8 cellular contexts compared by ENCODE assay signal in genomic region chr6:43773981-43774775, GRCh38. TPM values are rescaled to one million over a fixed set of nuclear protein-coding genes. Genes with fewer than 3 reads are reported as not detected.
DNase-seq lines count a peak whose midpoint lies in the region; ATAC-seq, FAIRE-seq and TF ChIP-seq lines count a peak whose summit lies in the region.

No MANE protein-coding gene starts in this region.

- WGBS in right lobe of liver (ENCODE audit: insufficient coverage, low coverage, low lambda C conversion rate, missing lambda C conversion rate) = 25% methylated on average over 11 of the region's 12 CpGs

- no peaks in the 10 kb centered on the region for H3K27me3 ChIP-seq in right lobe of liver

- ATAC-seq in right lobe of liver (no peak), GM21529 (IDR thresholded peaks at IDR 0.05; ENCODE audit: unreplicated experiment) (no peak)

- no peaks in the 10 kb centered on the region for H3K9me3 ChIP-seq in right lobe of liver

- intact Hi-C loops in activated naive CD4-positive, alpha-beta T cell treated with anti-CD3 and anti-CD28 coated beads for 36 hours (cut with micrococcal nuclease) = loop anchor here (1.0 kb wide), 6 partner anchors 50 to 491 kb away; partner anchors contain the start of gene NFKBIE
- intact Hi-C loops in right lobe of liver (cut with DNase I) = loop anchor here (5.0 to 10.0 kb wide), 2 partner anchors 51 to 308 kb away; no protein-coding TSS in a partner anchor

- no peaks in the 10 kb centered on the region for H3K9me3 Mint-ChIP-seq in activated naive CD4-positive, alpha-beta T cell treated with anti-CD3 and anti-CD28 coated beads for 36 hours
- H3K9me3 Mint-ChIP-seq in type B pancreatic cell = no peaks in the 10 kb centered on the region

- H3K27me3 Mint-ChIP-seq in activated naive CD4-positive, alpha-beta T cell treated with anti-CD3 and anti-CD28 coated beads for 36 hours (ENCODE audit: low read depth) = no peaks in the 10 kb centered on the region
- peaks cover 4% of the 10 kb centered on the region for H3K27me3 Mint-ChIP-seq in type B pancreatic cell

- H3K27ac Mint-ChIP-seq in activated naive CD4-positive, alpha-beta T cell treated with anti-CD3 and anti-CD28 coated beads for 36 hours = no peak overlapping the region
- H3K27ac Mint-ChIP-seq in type B pancreatic cell = peak overlapping the region; percentile 74

- peak overlapping the region; percentile 92 to 96 (median 94) for H3K27ac ChIP-seq in right lobe of liver

- peaks cover 0 to 32% (median 28%) of the 10 kb centered on the region in 4 donors for H3K36me3 ChIP-seq in right lobe of liver

- peak overlapping the region; percentile 91 for H3K4me3 Mint-ChIP-seq in activated naive CD4-positive, alpha-beta T cell treated with anti-CD3 and anti-CD28 coated beads for 36 hours
- peak overlapping the region; percentile 96 for H3K4me3 Mint-ChIP-seq in type B pancreatic cell

- no peak for FAIRE-seq in GM12892 (lab: Jason Lieb, UNC)

- in situ Hi-C loops in astrocyte of the cerebellum (cut with HindIII; ENCODE audit: low sequenced_read_pairs) = no loop called here

- peaks cover 0 to 33% (median 7%) of the 10 kb centered on the region in 4 donors for H3K4me1 ChIP-seq in right lobe of liver

- H3K4me1 Mint-ChIP-seq in activated naive CD4-positive, alpha-beta T cell treated with anti-CD3 and anti-CD28 coated beads for 36 hours (ENCODE audit: low read depth) = peaks cover 29% of the 10 kb centered on the region
- peaks cover 33% of the 10 kb centered on the region for H3K4me1 Mint-ChIP-seq in type B pancreatic cell (ENCODE audit: unreplicated experiment)

- peaks cover 34% of the 10 kb centered on the region for H3K36me3 Mint-ChIP-seq in activated naive CD4-positive, alpha-beta T cell treated with anti-CD3 and anti-CD28 coated beads for 36 hours (ENCODE audit: low read depth)
- peaks cover 14% of the 10 kb centered on the region for H3K36me3 Mint-ChIP-seq in type B pancreatic cell

- no peak for DNase-seq in activated naive CD4-positive, alpha-beta T cell treated with anti-CD3 and anti-CD28 coated beads for 36 hours
- DNase-seq in activated naive CD4-positive, alpha-beta T cell treated with anti-CD3 and anti-CD28 coated beads, Interleukin-2, amount 50 U/mL, for 16 hours = no peak
- DNase-seq in astrocyte of the cerebellum (ENCODE audit: low read depth) (no peak), right lobe of liver (no peak), type B pancreatic cell (ENCODE audit: extremely low spot score, unreplicated experiment) (no peak), GM12892 (ENCODE audit: insufficient read length) (no peak), NCI-H345 (lab: John Stamatoyannopoulos, UW) (no peak)

- H3K4me3 ChIP-seq in astrocyte of the cerebellum (ENCODE audit: low read depth, low read length) (peak overlapping the region; percentile 87), right lobe of liver (peak overlapping the region; percentile 65 to 98 (median 93))

- CTCF ChIA-PET in activated naive CD4-positive, alpha-beta T cell treated with anti-CD3 and anti-CD28 coated beads for 36 hours (lab: Charles Lee) = interaction anchor here (0.7 to 3.5 kb wide), 24 partner anchors 8 to 442 kb away, joined by 3 to 28 read pairs (median 3); partner anchors contain the start of gene MYMX

- peak; percentile 20 for TF ChIP-seq POLR2A in right lobe of liver (IDR thresholded peaks at IDR 0.05)
- no peak for TF ChIP-seq POLR2A in GM12892 (IDR thresholded peaks at IDR 0.05; ENCODE audit: low read depth, low read length)

- TF ChIP-seq CTCF in astrocyte of the cerebellum (IDR thresholded peaks at IDR 0.05; ENCODE audit: low read depth, low read length, missing control alignments) = no peak
- TF ChIP-seq CTCF in right lobe of liver (IDR thresholded peaks at IDR 0.05) = no peak
- TF ChIP-seq CTCF in type B pancreatic cell (conservative IDR thresholded peaks at IDR 0.05) = no peak

RNA-seq across cellular contexts. Expression of gene VEGFA, which starts 4.2 kb away (rescaled TPM):
- 10 to 100 TPM; 35.9 to 37.3 TPM for total RNA-seq in activated naive CD4-positive, alpha-beta T cell treated with anti-CD3 and anti-CD28 coated beads for 36 hours
- total RNA-seq in right lobe of liver = 100 to 1,000 TPM in 5 of 6 experiments, 10 to 100 TPM in 1; 91.3 to 571 (median 132) TPM
- total RNA-seq in type B pancreatic cell (ENCODE audit: low replicate concordance) = 102 and 136 TPM in 2 replicates
- 66.3 TPM for polyA plus RNA-seq in GM12892 (2012; ENCODE audit: missing spikeins)
